In genomic region chr21:43399595-43400015, GRCh38 we compare ENCODE assay signal across 7 cellular contexts. TPM values are rescaled to one million over a fixed set of nuclear protein-coding genes. Genes with fewer than 3 reads are reported as not detected.
DNase-seq lines count a peak whose midpoint lies in the region; ATAC-seq and TF ChIP-seq lines count a peak whose summit lies in the region.
"Not testable (repeated sequence)": the region's sequence is repeated elsewhere in the genome, so short reads cannot be mapped to it uniquely, and the experiment has no call there.

No MANE protein-coding gene starts in this region.

- ATAC-seq in GM18498 (IDR thresholded peaks at IDR 0.05; ENCODE audit: unreplicated experiment) (peak; percentile 51), GM21447 (IDR thresholded peaks at IDR 0.05; ENCODE audit: unreplicated experiment) (peak; percentile 58), HG03460 (IDR thresholded peaks at IDR 0.05; ENCODE audit: unreplicated experiment) (peak; percentile 62), lower lobe of right lung (peak; percentile 50 to 65)
- ATAC-seq in activated CD8-positive, alpha-beta T cell treated with anti-CD3 and anti-CD28 coated beads, Interleukin-2, amount 10 ng/mL, durations not matched to agents 7 days and 5 days: peak; percentile 76
- ATAC-seq in effector memory CD8-positive, alpha-beta T cell (replicated peaks): peak; percentile 69
- peak; percentile 63 for ATAC-seq in stimulated activated effector memory CD8-positive, alpha-beta T cell treated with anti-CD3 and anti-CD28 coated beads, Interleukin-12 subunit alpha, Interleukin-12 subunit beta, amount 100 ng/mL, for 72 hours

- not testable (repeated sequence) for DNase-seq in activated CD8-positive, alpha-beta T cell treated with anti-CD3 and anti-CD28 coated beads, Interleukin-2, amount 10 ng/mL, durations not matched to agents 7 days and 5 days; effector memory CD8-positive, alpha-beta T cell; lower lobe of right lung; stimulated activated effector memory CD8-positive, alpha-beta T cell treated with anti-CD3 and anti-CD28 coated beads, Interleukin-12 subunit alpha, Interleukin-12 subunit beta, amount 100 ng/mL, for 72 hours (ENCODE audit: low spot score in 2 of 2)

- not testable (repeated sequence) for H3K4me1 Mint-ChIP-seq in activated CD8-positive, alpha-beta T cell treated with anti-CD3 and anti-CD28 coated beads, Interleukin-2, amount 10 ng/mL, durations not matched to agents 7 days and 5 days (ENCODE audit: low read depth); effector memory CD8-positive, alpha-beta T cell (ENCODE audit: low read depth in 2 of 2); stimulated activated effector memory CD8-positive, alpha-beta T cell treated with anti-CD3 and anti-CD28 coated beads, Interleukin-12 subunit alpha, Interleukin-12 subunit beta, amount 100 ng/mL, for 72 hours

- H3K36me3 Mint-ChIP-seq in activated CD8-positive, alpha-beta T cell treated with anti-CD3 and anti-CD28 coated beads, Interleukin-2, amount 10 ng/mL, durations not matched to agents 7 days and 5 days (ENCODE audit: low read depth); effector memory CD8-positive, alpha-beta T cell (ENCODE audit: insufficient read depth); stimulated activated effector memory CD8-positive, alpha-beta T cell treated with anti-CD3 and anti-CD28 coated beads, Interleukin-12 subunit alpha, Interleukin-12 subunit beta, amount 100 ng/mL, for 72 hours: not testable (repeated sequence)

- not testable (repeated sequence) for H3K27me3 Mint-ChIP-seq in activated CD8-positive, alpha-beta T cell treated with anti-CD3 and anti-CD28 coated beads, Interleukin-2, amount 10 ng/mL, durations not matched to agents 7 days and 5 days (ENCODE audit: low read depth); effector memory CD8-positive, alpha-beta T cell

- H3K4me3 Mint-ChIP-seq in activated CD8-positive, alpha-beta T cell treated with anti-CD3 and anti-CD28 coated beads, Interleukin-2, amount 10 ng/mL, durations not matched to agents 7 days and 5 days; effector memory CD8-positive, alpha-beta T cell; stimulated activated effector memory CD8-positive, alpha-beta T cell treated with anti-CD3 and anti-CD28 coated beads, Interleukin-12 subunit alpha, Interleukin-12 subunit beta, amount 100 ng/mL, for 72 hours: not testable (repeated sequence)

- H3K27ac ChIP-seq in lower lobe of right lung: not testable (repeated sequence)

- not testable (repeated sequence) for H3K9me3 Mint-ChIP-seq in activated CD8-positive, alpha-beta T cell treated with anti-CD3 and anti-CD28 coated beads, Interleukin-2, amount 10 ng/mL, durations not matched to agents 7 days and 5 days (ENCODE audit: insufficient read depth); effector memory CD8-positive, alpha-beta T cell; stimulated activated effector memory CD8-positive, alpha-beta T cell treated with anti-CD3 and anti-CD28 coated beads, Interleukin-12 subunit alpha, Interleukin-12 subunit beta, amount 100 ng/mL, for 72 hours

- H3K4me3 ChIP-seq in lower lobe of right lung: not testable (repeated sequence)

- TF ChIP-seq CTCF in lower lobe of right lung (IDR thresholded peaks at IDR 0.05): not testable (repeated sequence)

- CTCF ChIA-PET in activated CD8-positive, alpha-beta T cell treated with anti-CD3 and anti-CD28 coated beads, Interleukin-2, amount 10 ng/mL, durations not matched to agents 7 days and 5 days (lab: Charles Lee): not testable (repeated sequence)

- POLR2A ChIA-PET in activated CD8-positive, alpha-beta T cell treated with anti-CD3 and anti-CD28 coated beads, Interleukin-2, amount 10 ng/mL, durations not matched to agents 7 days and 5 days (lab: Charles Lee): not testable (repeated sequence)

- intact Hi-C loops in lower lobe of right lung (cut with DNase I): not testable (repeated sequence)

- not testable (repeated sequence) for H3K36me3 ChIP-seq in lower lobe of right lung

- H3K9me3 ChIP-seq in lower lobe of right lung: not testable (repeated sequence)

- H3K27ac Mint-ChIP-seq in activated CD8-positive, alpha-beta T cell treated with anti-CD3 and anti-CD28 coated beads, Interleukin-2, amount 10 ng/mL, durations not matched to agents 7 days and 5 days; effector memory CD8-positive, alpha-beta T cell; stimulated activated effector memory CD8-positive, alpha-beta T cell treated with anti-CD3 and anti-CD28 coated beads, Interleukin-12 subunit alpha, Interleukin-12 subunit beta, amount 100 ng/mL, for 72 hours: not testable (repeated sequence)

- not testable (repeated sequence) for H3K4me1 ChIP-seq in lower lobe of right lung

- not testable (repeated sequence) for H3K27me3 ChIP-seq in lower lobe of right lung (ENCODE audit: low read depth)

RNA-seq across cellular contexts. Expression of gene SIK1, which starts 27.3 kb away (rescaled TPM):
- total RNA-seq in activated CD8-positive, alpha-beta T cell treated with anti-CD3 and anti-CD28 coated beads, Interleukin-2, amount 10 ng/mL, durations not matched to agents 7 days and 5 days: 10 to 100 TPM; 30.1 to 31.5 TPM
- total RNA-seq in lower lobe of right lung: 30.1 TPM
